14 cellular contexts compared by ENCODE assay signal in genomic region chr4:70678383-70678999, GRCh38.
DNase-seq lines count a peak whose midpoint lies in the region; ATAC-seq and TF ChIP-seq lines count a peak whose summit lies in the region.
"Had no signal": no experiment of that assay in that cellular context is flagged by ENCODE, and none has a peak within 500 bp of the region (broad histone marks: within the 10 kb centered on the region; RNA-seq: fewer than 3 reads in every experiment).

No MANE protein-coding gene starts in this region.

- POLR2A ChIA-PET in GM10248 (lab: Yijun Ruan, JAX), result no interaction called here

- ATAC-seq in GM19328 (IDR thresholded peaks at IDR 0.05; ENCODE audit: unreplicated experiment) (peak; percentile 76), HG02938 (IDR thresholded peaks at IDR 0.05; ENCODE audit: unreplicated experiment) (peak; percentile 69)
- ATAC-seq: foreskin keratinocyte, WTC11 had no signal

- CTCF ChIA-PET in GM10248 (lab: Yijun Ruan, JAX), result interaction anchor here (0.8 to 2.5 kb wide), 7 partner anchors 9 to 77 kb away, joined by 3 to 19 read pairs (median 4); partner anchors contain the start of genes JCHAIN and UTP3

- DNase-seq in GM10248 (ENCODE audit: extremely low spot score) (peak; percentile 31), NAMALWA (ENCODE audit: low spot score) (peak; percentile 93), NCI-H2196 (lab: John Stamatoyannopoulos, UW; ENCODE audit: unreplicated experiment) (no peak), OCI-M2 (lab: John Stamatoyannopoulos, UW; ENCODE audit: unreplicated experiment) (no peak), DMS79 treated with DMSO at 0.1 percent for 48 hours (lab: John Stamatoyannopoulos, UW) (no peak), D341Med (ENCODE audit: low spot score) (no peak)
- DNase-seq: COR-L47, foreskin keratinocyte, midbrain, NCI-H526, upper lobe of left lung had no signal

- TF ChIP-seq CTCF in GM10248 (IDR thresholded peaks at IDR 0.05; ENCODE audit: control extremely low read depth, extremely low read depth, low read depth, missing control alignments), result no peak

Comparison
In these comparisons a context has a peak if more than half of its experiments do, and no peak if none do; other contexts are left out.
1. DNase-seq: peak in GM10248 (single experiment) and NAMALWA (single experiment); none in NCI-H2196 (single experiment), OCI-M2 (single experiment), DMS79 treated with DMSO at 0.1 percent for 48 hours (single experiment) and D341Med (single experiment).